ENCODE assay signal across 21 cellular contexts in genomic region chr2:32491346-32491745, GRCh38.
A peak's percentile ranks its signal among the peaks of the same experiment; 100 is the strongest.
DNase-seq lines count a peak whose midpoint lies in the region; ATAC-seq, FAIRE-seq and TF ChIP-seq lines count a peak whose summit lies in the region.
"Had no signal": no experiment of that assay in that cellular context is flagged by ENCODE, and none has a peak within 500 bp of the region (broad histone marks: within the 10 kb centered on the region; RNA-seq: fewer than 3 reads in every experiment).

No MANE protein-coding gene starts in this region.

- H3K36me3 ChIP-seq in GM12878 (ENCODE audit: control insufficient read depth in 2 of 2, insufficient read depth in 2 of 2, low read length in 1 of 2), result peaks cover 0 to 8% of the 10 kb centered on the region in 2 experiments; a peak in 3 of 4 replicates
- peaks cover 8% of the 10 kb centered on the region for H3K36me3 ChIP-seq in CD8-positive, alpha-beta T cell (ENCODE audit: insufficient read depth, low read length)

- H3K36me3 Mint-ChIP-seq in activated T-cell treated with anti-CD3 and anti-CD28 coated beads, Interleukin-2, amount 50 U/mL, for 72 hours (ENCODE audit: insufficient read depth in 2 of 2), result peaks cover under 1 to 18% of the 10 kb centered on the region in 2 donors
- H3K36me3 Mint-ChIP-seq in activated T-cell treated with anti-CD3 and anti-CD28 coated beads, Interleukin-2, amount 50 U/mL, for 24 hours (ENCODE audit: low read depth), result peaks cover 71% of the 10 kb centered on the region
- peaks cover 93% of the 10 kb centered on the region for H3K36me3 Mint-ChIP-seq in stimulated activated effector memory CD8-positive, alpha-beta T cell treated with anti-CD3 and anti-CD28 coated beads, Interleukin-12 subunit alpha, Interleukin-12 subunit beta, amount 100 ng/mL, for 72 hours
- H3K36me3 Mint-ChIP-seq in CD8-positive, alpha-beta T cell, result peaks cover 60% of the 10 kb centered on the region

- no peak overlapping the region for H3K4me3 ChIP-seq in GM12878
- H3K4me3 ChIP-seq in CD8-positive, alpha-beta T cell (ENCODE audit: low read depth, low read length), result no peak overlapping the region
- H3K4me3 ChIP-seq: A549; BLaER1 treated with 17β-estradiol and CSF1 and Interleukin-3, amounts not matched to agents 10 nM and 100 nM; GM23248 had no signal

- CTCF ChIA-PET in GM12878 (lab: Yijun Ruan, JAX), result no interaction called here
- CTCF ChIA-PET in CD8-positive, alpha-beta T cell (lab: Charles Lee), result no interaction called here

- H3K4me3 Mint-ChIP-seq in activated T-cell treated with anti-CD3 and anti-CD28 coated beads, Interleukin-2, amount 50 U/mL, for 72 hours, result no peak overlapping the region
- H3K4me3 Mint-ChIP-seq in activated T-cell treated with anti-CD3 and anti-CD28 coated beads, Interleukin-2, amount 50 U/mL, for 24 hours, result no peak overlapping the region
- no peak overlapping the region for H3K4me3 Mint-ChIP-seq in stimulated activated effector memory CD8-positive, alpha-beta T cell treated with anti-CD3 and anti-CD28 coated beads, Interleukin-12 subunit alpha, Interleukin-12 subunit beta, amount 100 ng/mL, for 72 hours
- no peak overlapping the region for H3K4me3 Mint-ChIP-seq in CD8-positive, alpha-beta T cell
- H3K4me3 Mint-ChIP-seq: CD14-positive monocyte; CD4-positive, alpha-beta T cell; H9 had no signal

- in situ Hi-C loops in GM12878 (cut with MboI), result no loop called here

- TF ChIP-seq POLR2A in GM12878 (IDR thresholded peaks at IDR 0.05; ENCODE audit: low read depth, low read length), result no peak

- DNase-seq in activated T-cell treated with anti-CD3 and anti-CD28 coated beads, Interleukin-2, amount 50 U/mL, for 72 hours, result no peak
- no peak for DNase-seq in activated T-cell treated with anti-CD3 and anti-CD28 coated beads, Interleukin-2, amount 50 U/mL, for 24 hours
- DNase-seq in GM12878 (ENCODE audit: low read depth, low spot score) (no peak), NCI-H187 treated with DMSO at 0.1 percent for 48 hours (lab: John Stamatoyannopoulos, UW) (no peak)
- DNase-seq in stimulated activated effector memory CD8-positive, alpha-beta T cell treated with anti-CD3 and anti-CD28 coated beads, Interleukin-12 subunit alpha, Interleukin-12 subunit beta, amount 100 ng/mL, for 72 hours (ENCODE audit: low spot score in 2 of 2), result no peak
- DNase-seq in CD8-positive, alpha-beta T cell, result no peak
- DNase-seq: 8988T; ACHN; AML-193; BE2C; Calu3; CD4-positive, alpha-beta T cell; COR-L47; DMS153; DND-41; GM23248; H9 had no signal

- RAD21 ChIA-PET in GM12878 (lab: Charles Lee; ENCODE audit: unreplicated experiment), result no interaction called here

- H3K9ac ChIP-seq in GM12878 (ENCODE audit: control insufficient read depth, insufficient read depth, low read length), result no peak overlapping the region
- H3K9ac ChIP-seq: BLaER1 treated with 17β-estradiol and CSF1 and Interleukin-3, amounts not matched to agents 10 nM and 100 nM; GM23248 had no signal

- peak overlapping the region; percentile 34 for H3K27ac Mint-ChIP-seq in activated T-cell treated with anti-CD3 and anti-CD28 coated beads, Interleukin-2, amount 50 U/mL, for 72 hours
- H3K27ac Mint-ChIP-seq in activated T-cell treated with anti-CD3 and anti-CD28 coated beads, Interleukin-2, amount 50 U/mL, for 24 hours, result no peak overlapping the region
- peak overlapping the region; percentile 23 for H3K27ac Mint-ChIP-seq in stimulated activated effector memory CD8-positive, alpha-beta T cell treated with anti-CD3 and anti-CD28 coated beads, Interleukin-12 subunit alpha, Interleukin-12 subunit beta, amount 100 ng/mL, for 72 hours
- H3K27ac Mint-ChIP-seq in CD8-positive, alpha-beta T cell, result no peak overlapping the region
- H3K27ac Mint-ChIP-seq: CD14-positive monocyte; CD4-positive, alpha-beta T cell; H9 had no signal

- SMC1A ChIA-PET in GM12878 (lab: Charles Lee; ENCODE audit: uncharacterized antibody, unreplicated experiment), result interaction anchor here (1.2 kb wide), 1 partner anchor 73 kb away, joined by 3 read pairs; no protein-coding TSS in a partner anchor

- no peaks in the 10 kb centered on the region for H3K9me3 Mint-ChIP-seq in activated T-cell treated with anti-CD3 and anti-CD28 coated beads, Interleukin-2, amount 50 U/mL, for 72 hours
- H3K9me3 Mint-ChIP-seq in activated T-cell treated with anti-CD3 and anti-CD28 coated beads, Interleukin-2, amount 50 U/mL, for 24 hours, result no peaks in the 10 kb centered on the region
- H3K9me3 Mint-ChIP-seq in stimulated activated effector memory CD8-positive, alpha-beta T cell treated with anti-CD3 and anti-CD28 coated beads, Interleukin-12 subunit alpha, Interleukin-12 subunit beta, amount 100 ng/mL, for 72 hours, result no peaks in the 10 kb centered on the region
- no peaks in the 10 kb centered on the region for H3K9me3 Mint-ChIP-seq in CD8-positive, alpha-beta T cell
- H3K9me3 Mint-ChIP-seq: CD14-positive monocyte; CD4-positive, alpha-beta T cell; H9 had no signal

- TF ChIP-seq RAD21 in GM12878 (IDR thresholded peaks at IDR 0.05; ENCODE audit: insufficient read depth, low read depth, low read length), result no peak

- H3K9me3 ChIP-seq in GM12878 (replicated peaks; ENCODE audit: control insufficient read depth, insufficient read depth, low read length), result no peaks in the 10 kb centered on the region
- H3K9me3 ChIP-seq in CD8-positive, alpha-beta T cell (ENCODE audit: low read length), result no peaks in the 10 kb centered on the region
- H3K9me3 ChIP-seq: A549; BE2C; BLaER1 treated with 17β-estradiol and CSF1 and Interleukin-3, amounts not matched to agents 10 nM and 100 nM had no signal

- no peak overlapping the region for H3K4me2 ChIP-seq in GM12878 (ENCODE audit: control insufficient read depth, insufficient read depth)
- H3K4me2 ChIP-seq: A549; BLaER1 treated with 17β-estradiol and CSF1 and Interleukin-3, amounts not matched to agents 10 nM and 100 nM had no signal

- no peaks in the 10 kb centered on the region for H3K27me3 Mint-ChIP-seq in activated T-cell treated with anti-CD3 and anti-CD28 coated beads, Interleukin-2, amount 50 U/mL, for 72 hours (ENCODE audit: low read depth)
- no peaks in the 10 kb centered on the region for H3K27me3 Mint-ChIP-seq in activated T-cell treated with anti-CD3 and anti-CD28 coated beads, Interleukin-2, amount 50 U/mL, for 24 hours
- H3K27me3 Mint-ChIP-seq in CD8-positive, alpha-beta T cell (ENCODE audit: low read depth), result no peaks in the 10 kb centered on the region
- H3K27me3 Mint-ChIP-seq: CD4-positive, alpha-beta T cell had no signal

- TF ChIP-seq CTCF in GM12878 (IDR thresholded peaks at IDR 0.05 in 2 of 3, conservative IDR thresholded peaks at IDR 0.05 in 1 of 3; ENCODE audit: control insufficient read depth in 2 of 3, extremely low read depth in 1 of 3, insufficient read depth in 1 of 3, low read depth in 3 of 3, low read length in 3 of 3), result no peak
- TF ChIP-seq CTCF in CD8-positive, alpha-beta T cell (IDR thresholded peaks at IDR 0.05), result no peak

- no peaks in the 10 kb centered on the region for H3K4me1 ChIP-seq in GM12878 (ENCODE audit: control insufficient read depth, insufficient read depth, low read length)
- no peaks in the 10 kb centered on the region for H3K4me1 ChIP-seq in CD8-positive, alpha-beta T cell (ENCODE audit: insufficient read depth, low read length)
- H3K4me1 ChIP-seq: A549, BE2C had no signal

- no peaks in the 10 kb centered on the region for H3K27me3 ChIP-seq in GM12878 (replicated peaks in 1 of 2; ENCODE audit: control insufficient read depth in 2 of 2, insufficient read depth in 2 of 2, low read length in 1 of 2)
- no peaks in the 10 kb centered on the region for H3K27me3 ChIP-seq in CD8-positive, alpha-beta T cell (ENCODE audit: insufficient read depth, low read length)
- H3K27me3 ChIP-seq: BE2C; BLaER1 treated with 17β-estradiol and CSF1 and Interleukin-3, amounts not matched to agents 10 nM and 100 nM had no signal

- H4K20me1 ChIP-seq in GM12878 (ENCODE audit: control insufficient read depth, insufficient read depth), result no peaks in the 10 kb centered on the region

- no peak overlapping the region for H3K27ac ChIP-seq in GM12878 (ENCODE audit: control insufficient read depth, insufficient read depth)
- H3K27ac ChIP-seq in CD8-positive, alpha-beta T cell (ENCODE audit: low read depth, low read length), result no peak overlapping the region
- H3K27ac ChIP-seq: A549; BLaER1 treated with 17β-estradiol and CSF1 and Interleukin-3, amounts not matched to agents 10 nM and 100 nM; GM23248 had no signal

- POLR2A ChIA-PET in GM12878 (lab: Charles Lee), result no interaction called here
- POLR2A ChIA-PET in CD8-positive, alpha-beta T cell (lab: Charles Lee), result interaction anchor here (0.6 kb wide), 1 partner anchor 611 kb away, joined by 3 read pairs; no protein-coding TSS in a partner anchor

- BruUV-seq in GM12878 (replicated peaks; lab: Mats Ljungman, UMichigan), result no TSS peak

- intact Hi-C loops in GM12878 (cut with micrococcal nuclease; ENCODE audit: unreplicated experiment), result no loop called here
- intact Hi-C loops in CD8-positive, alpha-beta T cell (cut with DNase I, micrococcal nuclease), result no loop called here

- ATAC-seq in activated T-cell treated with anti-CD3 and anti-CD28 coated beads, Interleukin-2, amount 50 U/mL, for 72 hours (replicated peaks in 1 of 2), result no peak
- ATAC-seq in GM12878, result no peak
- ATAC-seq in stimulated activated effector memory CD8-positive, alpha-beta T cell treated with anti-CD3 and anti-CD28 coated beads, Interleukin-12 subunit alpha, Interleukin-12 subunit beta, amount 100 ng/mL, for 72 hours, result no peak
- no peak for ATAC-seq in CD8-positive, alpha-beta T cell
- ATAC-seq: A549, HCT116 had no signal

- peak; percentile 7 for FAIRE-seq in GM12878 (lab: Jason Lieb, UNC)

- H2AFZ ChIP-seq in GM12878 (ENCODE audit: control insufficient read depth, low read depth, low read length), result no peak overlapping the region
- H2AFZ ChIP-seq: GM23248 had no signal

- H3K79me2 ChIP-seq in GM12878 (ENCODE audit: control insufficient read depth, insufficient read depth, low read length), result no peaks in the 10 kb centered on the region

- WGBS in GM12878 (ENCODE audit: insufficient coverage, insufficient replicate concordance, low lambda C conversion rate, missing lambda C conversion rate), result 100% methylated on average over 1 of the region's 1 CpG

- H3K4me1 Mint-ChIP-seq in activated T-cell treated with anti-CD3 and anti-CD28 coated beads, Interleukin-2, amount 50 U/mL, for 72 hours (ENCODE audit: low read depth), result no peaks in the 10 kb centered on the region
- peaks cover 4% of the 10 kb centered on the region for H3K4me1 Mint-ChIP-seq in activated T-cell treated with anti-CD3 and anti-CD28 coated beads, Interleukin-2, amount 50 U/mL, for 24 hours (ENCODE audit: low read depth)
- H3K4me1 Mint-ChIP-seq in stimulated activated effector memory CD8-positive, alpha-beta T cell treated with anti-CD3 and anti-CD28 coated beads, Interleukin-12 subunit alpha, Interleukin-12 subunit beta, amount 100 ng/mL, for 72 hours, result no peaks in the 10 kb centered on the region
- H3K4me1 Mint-ChIP-seq in CD8-positive, alpha-beta T cell (ENCODE audit: low read depth), result no peaks in the 10 kb centered on the region

- no peak for TF ChIP-seq EP300 in GM12878 (IDR thresholded peaks at IDR 0.05; ENCODE audit: borderline replicate concordance in 1 of 2, control insufficient read depth in 1 of 2, low read depth in 2 of 2, low read length in 2 of 2)

TF ChIP-seq in GM12878, 131 proteins besides CTCF, POLR2A, EP300 and RAD21 (continues in another document):
- TF ChIP-seq BCL11A (IDR thresholded peaks at IDR 0.05; ENCODE audit: low read depth, low read length) (no peak), ZNF217 (IDR thresholded peaks at IDR 0.05) (no peak)

Comparison
In these comparisons a context has a peak if more than half of its experiments do, and no peak if none do; other contexts are left out.
1. H3K27ac Mint-ChIP-seq: peak in activated T-cell treated with anti-CD3 and anti-CD28 coated beads, Interleukin-2, amount 50 U/mL, for 72 hours (single experiment) and stimulated activated effector memory CD8-positive, alpha-beta T cell treated with anti-CD3 and anti-CD28 coated beads, Interleukin-12 subunit alpha, Interleukin-12 subunit beta, amount 100 ng/mL, for 72 hours (single experiment); none in activated T-cell treated with anti-CD3 and anti-CD28 coated beads, Interleukin-2, amount 50 U/mL, for 24 hours (single experiment) and CD8-positive, alpha-beta T cell (single experiment).